ENCODE assay signal across 1 cellular context in the genomic region with DNA sequence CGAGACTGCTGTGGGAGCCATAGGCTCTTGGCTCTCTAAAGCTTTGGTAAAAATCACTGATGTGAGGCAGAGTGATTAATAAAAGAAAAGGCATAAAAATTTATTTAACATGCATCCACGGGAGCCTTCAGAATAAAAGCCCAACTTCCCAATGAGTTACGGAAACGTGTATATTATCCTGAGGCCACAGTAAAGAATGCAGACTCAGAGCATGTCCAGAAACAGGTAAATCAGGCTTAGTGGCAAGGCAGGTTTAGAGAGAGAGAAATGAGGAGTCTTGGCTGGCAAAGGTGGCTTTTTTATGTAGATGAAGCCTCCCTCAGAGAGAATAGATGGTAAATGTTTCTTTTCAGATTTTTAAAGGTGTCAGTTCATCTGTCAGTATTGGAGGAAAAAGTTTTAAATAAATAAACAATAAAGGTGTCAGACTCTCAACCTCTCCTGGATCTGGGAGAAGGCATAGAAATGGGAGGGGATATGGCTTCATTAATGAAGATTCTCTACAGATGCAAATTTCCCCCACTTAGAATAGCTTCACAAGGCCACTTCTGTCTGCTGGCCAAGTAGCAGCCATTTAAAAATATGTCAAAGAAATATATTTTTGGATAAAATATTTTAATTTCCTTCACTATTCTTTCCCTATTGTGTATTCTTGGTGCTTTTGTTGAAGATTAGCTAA.
TF ChIP-seq lines count a peak whose summit lies in the region.

No MANE protein-coding gene starts in this region.

TF ChIP-seq in WTC11, 78 proteins besides CTCF, POLR2A, EP300 and RAD21 (continued from another document):
- TF ChIP-seq GABPB1 (CRISPR knock-in tag; IDR thresholded peaks at IDR 0.05) (no peak), RELA (CRISPR knock-in tag; IDR thresholded peaks at IDR 0.05; ENCODE audit: borderline replicate concordance) (no peak)
TF ChIP-seq in WTC11: peak in this region for 0.
